Comparison of ENCODE assay signal across 1 cellular context in genomic region chr2:85137131-85137530, GRCh38.
TF ChIP-seq lines count a peak whose summit lies in the region.

No MANE protein-coding gene starts in this region.

TF ChIP-seq in SK-N-SH, 30 proteins besides CTCF, POLR2A, EP300 and RAD21 (continued from another document):
- TF ChIP-seq IRF3 (IDR thresholded peaks at IDR 0.05; ENCODE audit: low read depth, low read length) (no peak), NRF1 (IDR thresholded peaks at IDR 0.05; ENCODE audit: low read depth, low read length) (no peak), RFX5 (IDR thresholded peaks at IDR 0.05; ENCODE audit: low read length) (no peak), FOXJ3 (CRISPR knock-in tag; IDR thresholded peaks at IDR 0.05) (no peak)
